10 cellular contexts compared by ENCODE assay signal in genomic region chr16:28304214-28304613, GRCh38. TPM values are rescaled to one million over a fixed set of nuclear protein-coding genes. Genes with fewer than 3 reads are reported as not detected.
DNase-seq lines count a peak whose midpoint lies in the region; ATAC-seq and TF ChIP-seq lines count a peak whose summit lies in the region.
"Had no signal": no experiment of that assay in that cellular context is flagged by ENCODE, and none has a peak within 500 bp of the region (broad histone marks: within the 10 kb centered on the region; RNA-seq: fewer than 3 reads in every experiment).

No MANE protein-coding gene starts in this region.

- peaks cover 16% of the 10 kb centered on the region for H3K4me1 Mint-ChIP-seq in activated CD4-positive, alpha-beta memory T cell treated with anti-CD3 and anti-CD28 coated beads for 36 hours (ENCODE audit: low read depth)

- no peak for TF ChIP-seq CTCF in A673 (conservative IDR thresholded peaks at IDR 0.05; ENCODE audit: low read depth, low read length)
- no peak for TF ChIP-seq CTCF in HEK293 (tag by site-specific recombination; IDR thresholded peaks at IDR 0.05)
- TF ChIP-seq CTCF in tibial artery (IDR thresholded peaks at IDR 0.05): no peak

- DNase-seq in A673 (ENCODE audit: low spot score) (peak; percentile 46), iPS-NIHi7 (ENCODE audit: extremely low spot score) (peak; percentile 72), NCI-H2196 treated with DMSO at 0.1 percent for 48 hours (lab: John Stamatoyannopoulos, UW; ENCODE audit: unreplicated experiment) (no peak), NAMALWA (ENCODE audit: low spot score) (no peak), tibial artery (no peak)
- DNase-seq in activated CD4-positive, alpha-beta memory T cell treated with anti-CD3 and anti-CD28 coated beads for 36 hours: peak; percentile 32
- DNase-seq: activated T-cell treated with anti-CD3 and anti-CD28 coated beads, Interleukin-2, amount 50 U/mL, for 72 hours; NCI-H1105 treated with DMSO at 0.1 percent for 48 hours had no signal

- H3K4me3 ChIP-seq in A673 (ENCODE audit: low read depth, low read length, poor library complexity, severe bottlenecking): no peak overlapping the region
- no peak overlapping the region for H3K4me3 ChIP-seq in HEK293 (ENCODE audit: low read depth, low read length)
- H3K4me3 ChIP-seq in tibial artery: no peak overlapping the region

- CTCF ChIA-PET in A673 (lab: Charles Lee): no interaction called here
- CTCF ChIA-PET in HEK293 (lab: Yijun Ruan, JAX): interaction anchor here (1.1 to 2.8 kb wide), 3 partner anchors 14 to 26 kb away, joined by 5 to 15 read pairs (median 9); no protein-coding TSS in a partner anchor
- CTCF ChIA-PET in activated CD4-positive, alpha-beta memory T cell treated with anti-CD3 and anti-CD28 coated beads for 36 hours (lab: Charles Lee): interaction anchor here (1.4 kb wide), 1 partner anchor 27 kb away, joined by 3 read pairs; no protein-coding TSS in a partner anchor

- no peaks in the 10 kb centered on the region for H3K27me3 ChIP-seq in A673 (replicated peaks; ENCODE audit: insufficient read depth, low read depth, low read length, poor library complexity)
- H3K27me3 ChIP-seq in tibial artery: peaks cover 0 to 13% of the 10 kb centered on the region in 2 donors

- BruUV-seq in A673 (replicated peaks; lab: Mats Ljungman, UMichigan): no TSS peak

- H3K4me1 ChIP-seq in A673 (ENCODE audit: insufficient read depth, low read length, poor library complexity, severe bottlenecking): peaks cover 1% of the 10 kb centered on the region
- H3K4me1 ChIP-seq in HEK293 (ENCODE audit: control insufficient read depth, insufficient read depth, low read length): no peaks in the 10 kb centered on the region
- H3K4me1 ChIP-seq in tibial artery: no peaks in the 10 kb centered on the region

- H3K9me3 ChIP-seq in A673 (ENCODE audit: low read depth, low read length, poor library complexity, severe bottlenecking): no peaks in the 10 kb centered on the region
- H3K9me3 ChIP-seq in HEK293 (ENCODE audit: control insufficient read depth, insufficient read depth, low read depth, low read length): no peaks in the 10 kb centered on the region
- H3K9me3 ChIP-seq in tibial artery: no peaks in the 10 kb centered on the region

- no peaks in the 10 kb centered on the region for H3K36me3 Mint-ChIP-seq in activated CD4-positive, alpha-beta memory T cell treated with anti-CD3 and anti-CD28 coated beads for 36 hours

- no peaks in the 10 kb centered on the region for H3K27me3 Mint-ChIP-seq in activated CD4-positive, alpha-beta memory T cell treated with anti-CD3 and anti-CD28 coated beads for 36 hours

- POLR2A ChIA-PET in A673 (lab: Charles Lee; ENCODE audit: low non-redundant PET) (no interaction called here), HEK293 (lab: Yijun Ruan, JAX) (interaction anchor here (0.7 to 1.0 kb wide), 2 partner anchors 12 to 20 kb away, joined by 3 read pairs; partner anchors contain the start of gene SBK1)
- POLR2A ChIA-PET in activated CD4-positive, alpha-beta memory T cell treated with anti-CD3 and anti-CD28 coated beads for 36 hours (lab: Charles Lee): no interaction called here

- no peak overlapping the region for H3K27ac Mint-ChIP-seq in activated CD4-positive, alpha-beta memory T cell treated with anti-CD3 and anti-CD28 coated beads for 36 hours
- H3K27ac Mint-ChIP-seq: activated T-cell treated with anti-CD3 and anti-CD28 coated beads, Interleukin-2, amount 50 U/mL, for 72 hours had no signal

- H3K36me3 ChIP-seq in A673 (ENCODE audit: insufficient read depth, low read length, poor library complexity, severe bottlenecking) (no peaks in the 10 kb centered on the region), HEK293 (ENCODE audit: control insufficient read depth in 2 of 2, insufficient read depth in 1 of 2, low read length in 2 of 2) (no peaks in the 10 kb centered on the region), tibial artery (no peaks in the 10 kb centered on the region)

- H3K27ac ChIP-seq in A673 (ENCODE audit: low read depth, low read length, poor library complexity, severe bottlenecking) (no peak overlapping the region), HEK293 (ENCODE audit: extremely low read depth, low read depth, low read length) (no peak overlapping the region), tibial artery (no peak overlapping the region)

- intact Hi-C loops in A673 (cut with micrococcal nuclease; ENCODE audit: unreplicated experiment): no loop called here
- intact Hi-C loops in activated CD4-positive, alpha-beta memory T cell treated with anti-CD3 and anti-CD28 coated beads for 36 hours (cut with micrococcal nuclease): no loop called here
- intact Hi-C loops in tibial artery (cut with DNase I; ENCODE audit: low total_unique reads): no loop called here

- no peaks in the 10 kb centered on the region for H3K9me3 Mint-ChIP-seq in activated CD4-positive, alpha-beta memory T cell treated with anti-CD3 and anti-CD28 coated beads for 36 hours
- H3K9me3 Mint-ChIP-seq: activated T-cell treated with anti-CD3 and anti-CD28 coated beads, Interleukin-2, amount 50 U/mL, for 72 hours had no signal

- no peak overlapping the region for H3K4me3 Mint-ChIP-seq in activated CD4-positive, alpha-beta memory T cell treated with anti-CD3 and anti-CD28 coated beads for 36 hours
- H3K4me3 Mint-ChIP-seq: activated T-cell treated with anti-CD3 and anti-CD28 coated beads, Interleukin-2, amount 50 U/mL, for 72 hours had no signal

- ATAC-seq in HG03045 (IDR thresholded peaks at IDR 0.05; ENCODE audit: unreplicated experiment): no peak
- ATAC-seq: activated T-cell treated with anti-CD3 and anti-CD28 coated beads, Interleukin-2, amount 50 U/mL, for 72 hours had no signal

TF ChIP-seq in HEK293, 187 proteins besides CTCF, POLR2A, EP300 and RAD21:
- TF ChIP-seq ZFP41 (tag by site-specific recombination; IDR thresholded peaks at IDR 0.05; ENCODE audit: borderline replicate concordance) (no peak), REST (tag by site-specific recombination; IDR thresholded peaks at IDR 0.05) (peak; percentile 98)

RNA-seq across cellular contexts. Expression of gene SBK1, which starts 11.9 kb away (rescaled TPM):
- total RNA-seq in A673 (2021): 22.2 and 26.8 TPM in 2 replicates
- total RNA-seq in activated CD4-positive, alpha-beta memory T cell treated with anti-CD3 and anti-CD28 coated beads for 36 hours: 1 to 10 TPM; 2.9 to 3.8 TPM

RNA-seq across cellular contexts. Expression of gene NPIPB6, which starts 59.1 kb away (rescaled TPM):
- total RNA-seq in A673 (2021): 1.6 and 2.6 TPM in 2 replicates
- total RNA-seq in activated CD4-positive, alpha-beta memory T cell treated with anti-CD3 and anti-CD28 coated beads for 36 hours: 1 to 10 TPM; 1.8 to 2.5 TPM

Comparison
In these comparisons a context has a peak if more than half of its experiments do, and no peak if none do; other contexts are left out.
1. DNase-seq: peak in A673 (single experiment), activated CD4-positive, alpha-beta memory T cell treated with anti-CD3 and anti-CD28 coated beads for 36 hours (single experiment) and iPS-NIHi7 (single experiment); none in NCI-H2196 treated with DMSO at 0.1 percent for 48 hours (single experiment), NAMALWA (single experiment) and tibial artery (0 of 2).